9 cellular contexts compared by ENCODE assay signal in genomic region chr4:30722092-30722915, GRCh38. TPM values are rescaled to one million over a fixed set of nuclear protein-coding genes. Genes with fewer than 3 reads are reported as not detected.
DNase-seq lines count a peak whose midpoint lies in the region; ATAC-seq and TF ChIP-seq lines count a peak whose summit lies in the region.
"Had no signal": no experiment of that assay in that cellular context is flagged by ENCODE, and none has a peak within 500 bp of the region (broad histone marks: within the 10 kb centered on the region; RNA-seq: fewer than 3 reads in every experiment).

No MANE protein-coding gene starts in this region.

- H3K9me3 Mint-ChIP-seq in glutamatergic neuron (ENCODE audit: unreplicated experiment) (peaks cover 18% of the 10 kb centered on the region), osteocyte (ENCODE audit: unreplicated experiment) (no peaks in the 10 kb centered on the region)
- H3K9me3 Mint-ChIP-seq in activated CD4-positive, alpha-beta T cell treated with anti-CD3 and anti-CD28 coated beads for 36 hours (ENCODE audit: low read depth) = peaks cover 2% of the 10 kb centered on the region

- in situ Hi-C loops in Panc1 (cut with HindIII; ENCODE audit: low pct_unique_long_range_greater_than_20kb, low sequenced_read_pairs) = no loop called here

- TF ChIP-seq CTCF in A673 (conservative IDR thresholded peaks at IDR 0.05; ENCODE audit: low read depth, low read length) = 0 out of 2 replicates have a peak, but pooled peaks have one; percentile 25
- peak; percentile 52 for TF ChIP-seq CTCF in Panc1 (IDR thresholded peaks at IDR 0.05)
- peak; percentile 35 for TF ChIP-seq CTCF in glutamatergic neuron (IDR thresholded peaks at IDR 0.05; ENCODE audit: partially characterized antibody, unreplicated experiment)
- peak; percentile 12 for TF ChIP-seq CTCF in osteocyte (IDR thresholded peaks at IDR 0.05)

- H3K4me1 ChIP-seq in A673 (ENCODE audit: insufficient read depth, low read length, poor library complexity, severe bottlenecking) (no peaks in the 10 kb centered on the region), Panc1 (ENCODE audit: control insufficient read depth, insufficient read depth, low read length) (no peaks in the 10 kb centered on the region; the same call in none of the 2 replicates)

- no peak overlapping the region for H3K27ac Mint-ChIP-seq in glutamatergic neuron (ENCODE audit: unreplicated experiment)
- peak overlapping the region; percentile 84 for H3K27ac Mint-ChIP-seq in osteocyte (ENCODE audit: unreplicated experiment)
- H3K27ac Mint-ChIP-seq in activated CD4-positive, alpha-beta T cell treated with anti-CD3 and anti-CD28 coated beads for 36 hours = no peak overlapping the region

- H3K36me3 Mint-ChIP-seq in glutamatergic neuron (ENCODE audit: unreplicated experiment) (no peaks in the 10 kb centered on the region), osteocyte (ENCODE audit: unreplicated experiment) (peaks cover 19% of the 10 kb centered on the region)
- H3K36me3 Mint-ChIP-seq in activated CD4-positive, alpha-beta T cell treated with anti-CD3 and anti-CD28 coated beads for 36 hours (ENCODE audit: low read depth) = no peaks in the 10 kb centered on the region

- BruUV-seq in A673 (replicated peaks; lab: Mats Ljungman, UMichigan) (no TSS peak), Panc1 (replicated peaks; lab: Mats Ljungman, UMichigan) (no TSS peak)

- H3K4me3 ChIP-seq in A673 (ENCODE audit: low read depth, low read length, poor library complexity, severe bottlenecking) (peak overlapping the region; percentile 93), Panc1 (ENCODE audit: low read depth in 2 of 2, low read length in 2 of 2) (peak overlapping the region; percentile 54 to 59)

- no peaks in the 10 kb centered on the region for H3K27me3 ChIP-seq in A673 (replicated peaks; ENCODE audit: insufficient read depth, low read depth, low read length, poor library complexity)
- no peaks in the 10 kb centered on the region for H3K27me3 ChIP-seq in Panc1 (ENCODE audit: control insufficient read depth, insufficient read depth, low read length)

- no peak for ATAC-seq in Panc1
- no peak for ATAC-seq in activated CD4-positive, alpha-beta T cell treated with anti-CD3 and anti-CD28 coated beads for 36 hours
- no peak for ATAC-seq in GM21447 (IDR thresholded peaks at IDR 0.05; ENCODE audit: unreplicated experiment)

- H3K27me3 Mint-ChIP-seq in glutamatergic neuron (ENCODE audit: unreplicated experiment) (peaks cover 25% of the 10 kb centered on the region), osteocyte (ENCODE audit: unreplicated experiment) (no peaks in the 10 kb centered on the region)
- H3K27me3 Mint-ChIP-seq in activated CD4-positive, alpha-beta T cell treated with anti-CD3 and anti-CD28 coated beads for 36 hours = peaks cover 56% of the 10 kb centered on the region

- intact Hi-C loops in A673 (cut with micrococcal nuclease; ENCODE audit: unreplicated experiment) (loop anchor here (2.0 to 10.0 kb wide), 3 partner anchors 45 to 140 kb away; no protein-coding TSS in a partner anchor), Panc1 (cut with micrococcal nuclease; ENCODE audit: unreplicated experiment) (no loop called here)
- intact Hi-C loops in activated CD4-positive, alpha-beta T cell treated with anti-CD3 and anti-CD28 coated beads for 36 hours (cut with DNase I, micrococcal nuclease) = no loop called here

- no peak for DNase-seq in A673 (ENCODE audit: low spot score)
- no peak for DNase-seq in Panc1 (ENCODE audit: low read depth, low spot score)
- DNase-seq in glutamatergic neuron = no peak
- DNase-seq in osteocyte (ENCODE audit: extremely low spot score, unreplicated experiment) = no peak
- no peak for DNase-seq in activated CD4-positive, alpha-beta T cell treated with anti-CD3 and anti-CD28 coated beads for 36 hours
- no peak for DNase-seq in NCI-H526 treated with DMSO at 0.1 percent for 48 hours (lab: John Stamatoyannopoulos, UW)
- no peak for DNase-seq in cerebellum (ENCODE audit: low spot score)
- DNase-seq: stimulated activated naive CD4-positive, alpha-beta T cell treated with Interleukin-2 at 50 U/mL for 16 hours had no signal

- CTCF ChIA-PET in A673 (lab: Charles Lee) = no interaction called here
- CTCF ChIA-PET in Panc1 (lab: Charles Lee) = no interaction called here
- CTCF ChIA-PET in activated CD4-positive, alpha-beta T cell treated with anti-CD3 and anti-CD28 coated beads for 36 hours (lab: Charles Lee) = no interaction called here

- peak overlapping the region; percentile 68 for H3K4me3 Mint-ChIP-seq in glutamatergic neuron (ENCODE audit: unreplicated experiment)
- peak overlapping the region; percentile 89 for H3K4me3 Mint-ChIP-seq in osteocyte (ENCODE audit: unreplicated experiment)
- no peak overlapping the region for H3K4me3 Mint-ChIP-seq in activated CD4-positive, alpha-beta T cell treated with anti-CD3 and anti-CD28 coated beads for 36 hours

- H3K27ac ChIP-seq in A673 (ENCODE audit: low read depth, low read length, poor library complexity, severe bottlenecking) (peak overlapping the region; percentile 96), Panc1 (ENCODE audit: low read length) (peak overlapping the region; percentile 54)

- no peaks in the 10 kb centered on the region for H3K9me3 ChIP-seq in A673 (ENCODE audit: low read depth, low read length, poor library complexity, severe bottlenecking)
- no peaks in the 10 kb centered on the region for H3K9me3 ChIP-seq in Panc1 (ENCODE audit: control insufficient read depth, insufficient read depth, low read depth, low read length)

- POLR2A ChIA-PET in A673 (lab: Charles Lee; ENCODE audit: low non-redundant PET) = interaction anchor here (0.6 kb wide), 1 partner anchor 1547 kb away, joined by 3 read pairs; no protein-coding TSS in a partner anchor
- POLR2A ChIA-PET in Panc1 (lab: Charles Lee) = no interaction called here
- POLR2A ChIA-PET in activated CD4-positive, alpha-beta T cell treated with anti-CD3 and anti-CD28 coated beads for 36 hours (lab: Charles Lee) = no interaction called here

- peaks cover 12% of the 10 kb centered on the region for H3K4me1 Mint-ChIP-seq in glutamatergic neuron (ENCODE audit: low read depth, unreplicated experiment)
- peaks cover 24% of the 10 kb centered on the region for H3K4me1 Mint-ChIP-seq in osteocyte (ENCODE audit: unreplicated experiment)
- peaks cover 29% of the 10 kb centered on the region for H3K4me1 Mint-ChIP-seq in activated CD4-positive, alpha-beta T cell treated with anti-CD3 and anti-CD28 coated beads for 36 hours

- H3K36me3 ChIP-seq in A673 (ENCODE audit: insufficient read depth, low read length, poor library complexity, severe bottlenecking) (peaks cover 53% of the 10 kb centered on the region), Panc1 (ENCODE audit: control insufficient read depth, insufficient read depth, low read length) (no peaks in the 10 kb centered on the region; the same call in 1 of the 2 replicates)

RNA-seq across cellular contexts. Expression of gene PCDH7, which starts 2.1 kb away (rescaled TPM):
- total RNA-seq in A673 (2021) (218 and 224 TPM in 2 replicates), Panc1 (2021; ENCODE audit: unreplicated experiment) (31.6 TPM), glutamatergic neuron (ENCODE audit: unreplicated experiment) (2.8 TPM), osteocyte (139 and 147 TPM in 2 replicates), cerebellum (92.5 TPM)
- polyA plus RNA-seq in Panc1 (2012; ENCODE audit: insufficient read length) = 22.1 TPM
- total RNA-seq in activated CD4-positive, alpha-beta T cell treated with anti-CD3 and anti-CD28 coated beads for 36 hours = not detected
